8 cellular contexts compared by ENCODE assay signal in genomic region chr19:29671393-29672076, GRCh38. TPM values are rescaled to one million over a fixed set of nuclear protein-coding genes. Genes with fewer than 3 reads are reported as not detected.
DNase-seq lines count a peak whose midpoint lies in the region; ATAC-seq and TF ChIP-seq lines count a peak whose summit lies in the region.

No MANE protein-coding gene starts in this region.

- no peak overlapping the region for H3K4me3 ChIP-seq in HCT116 (replicated peaks in 1 of 2; ENCODE audit: low read depth in 1 of 2, low read length in 2 of 2)
- H3K4me3 ChIP-seq in fibroblast of villous mesenchyme (ENCODE audit: low read depth, low read length): no peak overlapping the region
- no peak overlapping the region for H3K4me3 ChIP-seq in MG63

- peak in 2 of 3 experiments; percentile 12 to 26; a peak in 2 of 6 replicates for TF ChIP-seq CTCF in HCT116 (IDR thresholded peaks at IDR 0.05 in 2 of 3, conservative IDR thresholded peaks at IDR 0.05 in 1 of 3; ENCODE audit: borderline replicate concordance in 1 of 3, insufficient read depth in 1 of 3, low read depth in 2 of 3, low read length in 2 of 3)
- peak; percentile 18 for TF ChIP-seq CTCF in fibroblast of villous mesenchyme (IDR thresholded peaks at IDR 0.05; ENCODE audit: insufficient read depth, low read depth, low read length)

- no peaks in the 10 kb centered on the region for H4K20me1 ChIP-seq in HCT116 (ENCODE audit: insufficient read depth)

- POLR2A ChIA-PET in HCT116 (lab: Charles Lee): no interaction called here

- TF ChIP-seq POLR2A in HCT116 (IDR thresholded peaks at IDR 0.05; ENCODE audit: borderline replicate concordance, extremely low read depth, insufficient read depth, insufficient read length): no peak

- CTCF ChIA-PET in HCT116 (lab: Charles Lee): interaction anchor here (0.5 to 2.3 kb wide), 3 partner anchors 9 to 57 kb away, joined by 3 to 6 read pairs (median 3); no protein-coding TSS in a partner anchor

- peaks cover 13% of the 10 kb centered on the region; the same call in 1 of the 2 replicates for H3K79me2 ChIP-seq in HCT116 (ENCODE audit: insufficient read depth, low read length)

- peaks cover 12 to 20% of the 10 kb centered on the region in 2 experiments for H3K4me1 ChIP-seq in HCT116 (ENCODE audit: control insufficient read depth in 1 of 2, insufficient read depth in 2 of 2, low read length in 2 of 2)

- H3K9ac ChIP-seq in HCT116 (ENCODE audit: low read length): no peak overlapping the region

- RAD21 ChIA-PET in HCT116 (lab: Charles Lee; ENCODE audit: low non-redundant PET in 1 of 2, low total read pairs in 2 of 2, uncharacterized antibody in 2 of 2, unreplicated experiment in 2 of 2): no interaction called here

- H3K9me3 ChIP-seq in HCT116 (ENCODE audit: control insufficient read depth in 1 of 2, insufficient read depth in 1 of 2, low read depth in 1 of 2, low read length in 2 of 2): no peaks in the 10 kb centered on the region
- H3K9me3 ChIP-seq in MG63: no peaks in the 10 kb centered on the region

- no peak for DNase-seq in HCT116 (ENCODE audit: low read depth, low spot score)
- peak; percentile 91 for DNase-seq in NCI-H2029 (lab: John Stamatoyannopoulos, UW)
- peak; percentile 77 for DNase-seq in activated T-cell treated with anti-CD3 and anti-CD28 coated beads for 24 hours (ENCODE audit: low read depth)
- no peak for DNase-seq in fibroblast of villous mesenchyme (ENCODE audit: low read depth)
- DNase-seq in stimulated activated CD4-positive, alpha-beta T cell treated with anti-CD3 and anti-CD28 coated beads, Interleukin-12 subunit alpha, Interleukin-12 subunit beta, amount 100 ng/mL, for 48 hours (ENCODE audit: low read depth in 2 of 3, low spot score in 1 of 3): peak; percentile 72 to 86 (median 76)
- no peak for DNase-seq in GDM1 (lab: John Stamatoyannopoulos, UW)
- no peak for DNase-seq in MG63

- ATAC-seq in GM18502 (IDR thresholded peaks at IDR 0.05; ENCODE audit: poor library complexity, unreplicated experiment) (peak; percentile 74), HCT116 (peak; percentile 55; the same call in 1 of the 2 replicates)

- H3K27me3 ChIP-seq in HCT116 (ENCODE audit: insufficient read depth, low read length) (no peaks in the 10 kb centered on the region), MG63 (no peaks in the 10 kb centered on the region)

- no peak for TF ChIP-seq RAD21 in HCT116 (IDR thresholded peaks at IDR 0.05; ENCODE audit: low read depth)

- no peak overlapping the region for H2AFZ ChIP-seq in HCT116 (ENCODE audit: low read depth, low read length, poor library complexity, severe bottlenecking)

- intact Hi-C loops in HCT116 (cut with micrococcal nuclease): no loop called here

- BruUV-seq in HCT116 (replicated peaks; lab: Mats Ljungman, UMichigan): no TSS peak

- H3K9me2 ChIP-seq in HCT116 (ENCODE audit: insufficient read depth): no peaks in the 10 kb centered on the region

- no peak overlapping the region for H3K4me2 ChIP-seq in HCT116 (ENCODE audit: low read length)

- H3K36me3 ChIP-seq in HCT116 (ENCODE audit: control insufficient read depth in 1 of 2, insufficient read depth in 2 of 2, low read length in 2 of 2) (no peaks in the 10 kb centered on the region; a peak in 1 of 4 replicates), MG63 (peaks cover 54% of the 10 kb centered on the region)

- H3K27ac ChIP-seq in HCT116 (ENCODE audit: low read depth, low read length): no peak overlapping the region

TF ChIP-seq in HCT116, 20 proteins besides CTCF, POLR2A, EP300 and RAD21:
- no peak for TF ChIP-seq TCF7L2 (IDR thresholded peaks at IDR 0.05; ENCODE audit: borderline replicate concordance, extremely low read depth, insufficient read depth, insufficient read length)
- no peak for TF ChIP-seq POLR2AphosphoS5 (IDR thresholded peaks at IDR 0.05; ENCODE audit: low read depth, low read length)
- no peak for TF ChIP-seq ELF1 (IDR thresholded peaks at IDR 0.05; ENCODE audit: borderline replicate concordance, low read depth)
- no peak for TF ChIP-seq EZH2 (IDR thresholded peaks at IDR 0.05)
- TF ChIP-seq REST (IDR thresholded peaks at IDR 0.05; ENCODE audit: low read depth): no peak
- no peak for TF ChIP-seq CEBPB (IDR thresholded peaks at IDR 0.05; ENCODE audit: low read depth)
- TF ChIP-seq EZH2phosphoT487 (IDR thresholded peaks at IDR 0.05; ENCODE audit: borderline replicate concordance): no peak
- no peak for TF ChIP-seq ZNF274 (IDR thresholded peaks at IDR 0.05; ENCODE audit: low read depth, low read length)
- TF ChIP-seq SP1 (IDR thresholded peaks at IDR 0.05; ENCODE audit: low read depth): no peak
- no peak for TF ChIP-seq JUND (IDR thresholded peaks at IDR 0.05)
- TF ChIP-seq FOSL1 (IDR thresholded peaks at IDR 0.05; ENCODE audit: low read depth): no peak
- no peak for TF ChIP-seq SIN3A (IDR thresholded peaks at IDR 0.05; ENCODE audit: low read depth)
- TF ChIP-seq SRF (IDR thresholded peaks at IDR 0.05; ENCODE audit: low read depth): no peak
- TF ChIP-seq ZBTB33 (IDR thresholded peaks at IDR 0.05; ENCODE audit: extremely low read depth, insufficient replicate concordance, low read length): no peak
- no peak for TF ChIP-seq CBX3 (IDR thresholded peaks at IDR 0.05; ENCODE audit: low read depth)
- no peak for TF ChIP-seq YY1 (IDR thresholded peaks at IDR 0.05; ENCODE audit: extremely low read depth, insufficient replicate concordance, low read depth, low read length)
- TF ChIP-seq ATF3 (IDR thresholded peaks at IDR 0.05): no peak
- TF ChIP-seq EGR1 (IDR thresholded peaks at IDR 0.05; ENCODE audit: low read depth): no peak
- no peak for TF ChIP-seq ZFX (IDR thresholded peaks at IDR 0.05)
- no peak for TF ChIP-seq MAX (IDR thresholded peaks at IDR 0.05)

RNA-seq across cellular contexts. Expression of gene PLEKHF1, which starts 6.3 kb away (rescaled TPM):
- total RNA-seq in HCT116 (2021; ENCODE audit: unreplicated experiment) (5.5 TPM), fibroblast of villous mesenchyme (9.9 and 22.5 TPM in 2 replicates)
- polyA plus RNA-seq in HCT116 (2012): 5.6 and 9.0 TPM in 2 replicates
- 22.2 and 37.5 TPM in 2 replicates for total RNA-seq in MG63 (2014; rRNA removed; shearing (Covaris generic); ENCODE audit: low replicate concordance)

RNA-seq across cellular contexts. Expression of gene C19orf12, which starts 43.5 kb away (rescaled TPM):
- total RNA-seq in HCT116 (2021; ENCODE audit: unreplicated experiment): 10.0 TPM
- polyA plus RNA-seq in HCT116 (2012): 9.3 and 10.2 TPM in 2 replicates
- total RNA-seq in fibroblast of villous mesenchyme: 29.0 and 38.4 TPM in 2 replicates
- 35.6 and 47.0 TPM in 2 replicates for total RNA-seq in MG63 (2014; rRNA removed; shearing (Covaris generic); ENCODE audit: low replicate concordance)

Comparison
In these comparisons a context has a peak if more than half of its experiments do, and no peak if none do; other contexts are left out.
1. DNase-seq: peak in NCI-H2029 (single experiment), activated T-cell treated with anti-CD3 and anti-CD28 coated beads for 24 hours (single experiment) and stimulated activated CD4-positive, alpha-beta T cell treated with anti-CD3 and anti-CD28 coated beads, Interleukin-12 subunit alpha, Interleukin-12 subunit beta, amount 100 ng/mL, for 48 hours (3 of 3); none in HCT116 (single experiment), fibroblast of villous mesenchyme (single experiment), GDM1 (single experiment) and MG63 (single experiment).